9 cellular contexts compared by ENCODE assay signal in the genomic region with DNA sequence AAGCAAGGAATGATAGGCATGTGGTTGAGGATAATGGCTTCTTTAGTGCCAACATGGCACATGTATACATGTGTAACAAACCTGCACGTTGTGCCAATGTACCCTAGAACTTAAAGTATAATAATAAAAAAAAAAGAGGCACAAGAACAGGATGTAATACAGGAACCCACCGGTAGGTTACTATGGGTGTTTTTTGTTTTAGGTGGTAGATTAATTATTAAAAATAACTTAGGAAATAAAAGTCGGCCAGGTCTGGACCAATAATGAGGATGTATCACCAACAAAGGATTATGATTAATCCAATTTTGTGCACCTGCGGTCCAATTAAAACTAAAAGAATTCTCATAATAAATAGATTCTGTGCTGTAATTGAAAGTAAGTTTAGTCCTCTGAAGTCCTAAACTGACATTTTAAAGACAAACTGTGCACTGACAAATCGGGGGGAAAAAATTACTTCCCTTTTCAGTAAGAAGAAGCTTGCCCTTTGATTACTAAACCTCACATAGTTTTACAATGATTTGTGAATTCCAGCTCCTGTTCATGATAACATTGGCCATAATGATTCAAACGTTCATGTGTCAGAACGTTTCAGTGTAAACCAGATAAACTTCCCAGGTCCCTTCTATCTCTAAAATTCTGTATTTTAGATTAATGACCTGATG.
A peak's percentile ranks its signal among the peaks of the same experiment; 100 is the strongest.
DNase-seq lines count a peak whose midpoint lies in the region; ATAC-seq and TF ChIP-seq lines count a peak whose summit lies in the region.
"Had no signal": no experiment of that assay in that cellular context is flagged by ENCODE, and none has a peak within 500 bp of the region (broad histone marks: within the 10 kb centered on the region; RNA-seq: fewer than 3 reads in every experiment).

No MANE protein-coding gene starts in this region.

- no peaks in the 10 kb centered on the region for H3F3A ChIP-seq in OCI-LY1 (ENCODE audit: insufficient read depth, low read length)

- H3K4me3 Mint-ChIP-seq in activated CD4-positive, alpha-beta T cell treated with anti-CD3 and anti-CD28 coated beads for 36 hours = peak overlapping the region; percentile 51
- peak overlapping the region; percentile 71 to 74 for H3K4me3 Mint-ChIP-seq in stimulated activated naive B cell treated with anti-CD40 and anti-IgM and Interleukin-4, amounts not matched to agents 10 μg/mL and 1 μg/mL and 100 μg/mL, for 72 hours
- H3K4me3 Mint-ChIP-seq: nephron had no signal

- no peaks in the 10 kb centered on the region for H3K36me3 Mint-ChIP-seq in activated CD4-positive, alpha-beta T cell treated with anti-CD3 and anti-CD28 coated beads for 36 hours (ENCODE audit: low read depth)
- no peaks in the 10 kb centered on the region for H3K36me3 Mint-ChIP-seq in stimulated activated naive B cell treated with anti-CD40 and anti-IgM and Interleukin-4, amounts not matched to agents 10 μg/mL and 1 μg/mL and 100 μg/mL, for 72 hours

- peaks cover 23% of the 10 kb centered on the region for H3K4me1 Mint-ChIP-seq in activated CD4-positive, alpha-beta T cell treated with anti-CD3 and anti-CD28 coated beads for 36 hours
- H3K4me1 Mint-ChIP-seq in stimulated activated naive B cell treated with anti-CD40 and anti-IgM and Interleukin-4, amounts not matched to agents 10 μg/mL and 1 μg/mL and 100 μg/mL, for 72 hours = peaks cover 20 to 24% of the 10 kb centered on the region in 2 donors

- H3K27me3 ChIP-seq in OCI-LY1 (ENCODE audit: insufficient read depth, low read length) = no peaks in the 10 kb centered on the region
- no peaks in the 10 kb centered on the region for H3K27me3 ChIP-seq in duodenal mucosa (ENCODE audit: control insufficient read depth in 1 of 2, insufficient read depth in 2 of 2, low read length in 2 of 2)
- H3K27me3 ChIP-seq in dorsolateral prefrontal cortex = no peaks in the 10 kb centered on the region

- peak; percentile 85 for ATAC-seq in activated CD4-positive, alpha-beta T cell treated with anti-CD3 and anti-CD28 coated beads for 36 hours
- peak; percentile 72 to 73 for ATAC-seq in stimulated activated naive B cell treated with anti-CD40 and anti-IgM and Interleukin-4, amounts not matched to agents 10 μg/mL and 1 μg/mL and 100 μg/mL, for 72 hours (replicated peaks)

- H3K4me3 ChIP-seq in OCI-LY1 (ENCODE audit: low read depth, low read length, poor library complexity, severe bottlenecking) (peak overlapping the region; percentile 4), duodenal mucosa (ENCODE audit: low read depth in 1 of 2, low read length in 2 of 2) (peak overlapping the region; percentile 32 to 48), dorsolateral prefrontal cortex (peak overlapping the region in 2 of 59 donors; percentile 8 to 14)

- DNase-seq in activated CD4-positive, alpha-beta T cell treated with anti-CD3 and anti-CD28 coated beads for 36 hours = no peak
- DNase-seq in activated CD4-positive, alpha-beta T cell treated with anti-CD3 and anti-CD28 coated beads, Interleukin-2, amount 50 U/mL, for 4 hours = no peak
- no peak for DNase-seq in stimulated activated naive B cell treated with anti-CD40 and anti-IgM and Interleukin-4, amounts not matched to agents 10 μg/mL and 1 μg/mL and 100 μg/mL, for 72 hours
- no peak for DNase-seq in SK-N-DZ (ENCODE audit: low spot score)
- no peak for DNase-seq in dorsolateral prefrontal cortex
- no peak for DNase-seq in GF-D8 (lab: John Stamatoyannopoulos, UW)

- H3K4me2 ChIP-seq in OCI-LY1 (ENCODE audit: low read length) = peak overlapping the region; percentile 25

- no peaks in the 10 kb centered on the region for H3K79me2 ChIP-seq in OCI-LY1 (ENCODE audit: insufficient read depth, low read length)

- H3K27ac ChIP-seq in OCI-LY1 (ENCODE audit: low read depth, low read length, poor library complexity, severe bottlenecking) (peak overlapping the region; percentile 85), duodenal mucosa (ENCODE audit: low read depth, low read length) (peak overlapping the region; percentile 42), dorsolateral prefrontal cortex (peak overlapping the region in 10 of 59 donors; percentile 0 to 59 (median 30))

- H3K9ac ChIP-seq in OCI-LY1 (ENCODE audit: low read length) (peak overlapping the region; percentile 31; the same call in 1 of the 2 replicates), duodenal mucosa (ENCODE audit: low read depth in 1 of 2, low read length in 2 of 2) (no peak overlapping the region)

- POLR2A ChIA-PET in activated CD4-positive, alpha-beta T cell treated with anti-CD3 and anti-CD28 coated beads for 36 hours (lab: Charles Lee) = interaction anchor here (0.7 kb wide), 1 partner anchor 118 kb away, joined by 3 read pairs; no protein-coding TSS in a partner anchor

- peak overlapping the region; percentile 93 for H2AFZ ChIP-seq in OCI-LY1 (ENCODE audit: low read length)

- TF ChIP-seq CTCF in OCI-LY1 (IDR thresholded peaks at IDR 0.05; ENCODE audit: low read length) = peak; percentile 41
- peak in 2 of 56 donors; percentile 12 to 14 for TF ChIP-seq CTCF in dorsolateral prefrontal cortex (IDR thresholded peaks at IDR 0.05 in 54 of 56, conservative IDR thresholded peaks at IDR 0.05 in 2 of 56; ENCODE audit: low read depth in 1 of 56, partially characterized antibody in 56 of 56)

- peak overlapping the region; percentile 75 for H3K27ac Mint-ChIP-seq in activated CD4-positive, alpha-beta T cell treated with anti-CD3 and anti-CD28 coated beads for 36 hours
- H3K27ac Mint-ChIP-seq in stimulated activated naive B cell treated with anti-CD40 and anti-IgM and Interleukin-4, amounts not matched to agents 10 μg/mL and 1 μg/mL and 100 μg/mL, for 72 hours = peak overlapping the region; percentile 71

- no peaks in the 10 kb centered on the region for H3K36me3 ChIP-seq in OCI-LY1 (ENCODE audit: insufficient read depth, low read length)
- H3K36me3 ChIP-seq in duodenal mucosa (ENCODE audit: control insufficient read depth in 1 of 2, insufficient read depth in 2 of 2, low read length in 2 of 2) = no peaks in the 10 kb centered on the region

- CTCF ChIA-PET in activated CD4-positive, alpha-beta T cell treated with anti-CD3 and anti-CD28 coated beads for 36 hours (lab: Charles Lee) = interaction anchor here (0.5 to 1.7 kb wide), 10 partner anchors 8 to 144 kb away, joined by 3 to 9 read pairs (median 3); no protein-coding TSS in a partner anchor

- H3K27me3 Mint-ChIP-seq in activated CD4-positive, alpha-beta T cell treated with anti-CD3 and anti-CD28 coated beads for 36 hours = peaks cover 11% of the 10 kb centered on the region
- no peaks in the 10 kb centered on the region for H3K27me3 Mint-ChIP-seq in stimulated activated naive B cell treated with anti-CD40 and anti-IgM and Interleukin-4, amounts not matched to agents 10 μg/mL and 1 μg/mL and 100 μg/mL, for 72 hours

- H4K20me1 ChIP-seq in OCI-LY1 (ENCODE audit: insufficient read depth, low read length) = no peaks in the 10 kb centered on the region

- H3K9me3 Mint-ChIP-seq in activated CD4-positive, alpha-beta T cell treated with anti-CD3 and anti-CD28 coated beads for 36 hours (ENCODE audit: low read depth) = no peaks in the 10 kb centered on the region
- H3K9me3 Mint-ChIP-seq in stimulated activated naive B cell treated with anti-CD40 and anti-IgM and Interleukin-4, amounts not matched to agents 10 μg/mL and 1 μg/mL and 100 μg/mL, for 72 hours = no peaks in the 10 kb centered on the region
- H3K9me3 Mint-ChIP-seq: nephron had no signal

- no peaks in the 10 kb centered on the region for H3K9me2 ChIP-seq in OCI-LY1 (ENCODE audit: low read depth, low read length)

- H3K9me3 ChIP-seq in OCI-LY1 (ENCODE audit: low read length) (no peaks in the 10 kb centered on the region), duodenal mucosa (ENCODE audit: control insufficient read depth in 1 of 2, low read length in 2 of 2) (no peaks in the 10 kb centered on the region)

- intact Hi-C loops in activated CD4-positive, alpha-beta T cell treated with anti-CD3 and anti-CD28 coated beads for 36 hours (cut with DNase I, micrococcal nuclease) = loop anchor here (2.0 to 5.0 kb wide), 2 partner anchors 99 to 408 kb away; a partner anchor contains a TSS
- intact Hi-C loops in dorsolateral prefrontal cortex (cut with DNase I) = no loop called here

- peaks cover 35% of the 10 kb centered on the region for H3K4me1 ChIP-seq in OCI-LY1 (ENCODE audit: insufficient read depth, low read length, severe bottlenecking)
- H3K4me1 ChIP-seq in duodenal mucosa (ENCODE audit: control insufficient read depth in 1 of 2, insufficient read depth in 2 of 2, low read length in 2 of 2) = peaks cover 3 to 4% of the 10 kb centered on the region in 2 donors

Comparison
In these comparisons a context has a peak if more than half of its experiments do, and no peak if none do; other contexts are left out.
1. intact Hi-C loops: an anchor here in activated CD4-positive, alpha-beta T cell treated with anti-CD3 and anti-CD28 coated beads for 36 hours (2.0 to 5.0 kb wide); none called in dorsolateral prefrontal cortex.